1 cellular context compared by ENCODE assay signal in the genomic region with DNA sequence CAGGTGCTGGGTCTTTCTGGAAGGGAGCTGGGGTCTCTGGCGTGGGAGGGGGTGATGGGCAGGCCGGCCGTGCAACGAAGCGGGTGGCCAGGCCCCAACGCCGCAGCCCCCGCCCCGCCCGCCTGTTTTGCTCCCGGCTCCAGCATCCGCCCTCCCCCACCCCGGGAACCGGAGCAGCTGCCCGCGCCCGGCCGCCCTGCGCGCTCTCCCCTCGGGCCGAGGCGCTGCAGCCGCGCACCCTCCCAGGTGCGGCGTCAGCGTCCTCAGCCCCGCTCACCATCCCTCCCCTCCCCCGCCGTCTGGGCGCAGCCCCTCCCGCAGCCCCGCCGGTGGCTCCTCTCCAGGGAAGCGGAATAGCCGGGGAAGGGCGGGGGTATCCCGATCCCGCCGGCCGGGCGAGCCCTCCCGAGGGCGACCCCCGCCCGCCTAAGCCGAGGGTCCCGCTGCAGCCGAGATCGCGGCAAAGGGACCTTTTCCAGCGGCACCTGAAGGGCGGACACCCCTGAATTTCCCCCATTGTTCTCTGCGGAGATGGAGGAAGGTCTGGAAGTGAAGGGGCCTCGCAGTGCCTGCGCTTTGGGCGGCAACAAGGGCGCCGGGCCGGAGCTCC.
TF ChIP-seq lines count a peak whose summit lies in the region.

No MANE protein-coding gene starts in this region.

TF ChIP-seq in IMR-90, 13 proteins besides CTCF, POLR2A, EP300 and RAD21 (continued from another document):
- TF ChIP-seq, protein P1, sequence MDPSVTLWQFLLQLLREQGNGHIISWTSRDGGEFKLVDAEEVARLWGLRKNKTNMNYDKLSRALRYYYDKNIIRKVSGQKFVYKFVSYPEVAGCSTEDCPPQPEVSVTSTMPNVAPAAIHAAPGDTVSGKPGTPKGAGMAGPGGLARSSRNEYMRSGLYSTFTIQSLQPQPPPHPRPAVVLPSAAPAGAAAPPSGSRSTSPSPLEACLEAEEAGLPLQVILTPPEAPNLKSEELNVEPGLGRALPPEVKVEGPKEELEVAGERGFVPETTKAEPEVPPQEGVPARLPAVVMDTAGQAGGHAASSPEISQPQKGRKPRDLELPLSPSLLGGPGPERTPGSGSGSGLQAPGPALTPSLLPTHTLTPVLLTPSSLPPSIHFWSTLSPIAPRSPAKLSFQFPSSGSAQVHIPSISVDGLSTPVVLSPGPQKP (IDR thresholded peaks at IDR 0.05; ENCODE audit: borderline replicate concordance, low read depth, low read length) = no peak
- TF ChIP-seq RCOR1 (IDR thresholded peaks at IDR 0.05; ENCODE audit: insufficient replicate concordance, low read length) = no peak
